16 cellular contexts compared by ENCODE assay signal in genomic region chr9:76018244-76018643, GRCh38.
A peak's percentile ranks its signal among the peaks of the same experiment; 100 is the strongest.
DNase-seq lines count a peak whose midpoint lies in the region; ATAC-seq and TF ChIP-seq lines count a peak whose summit lies in the region.
"Had no signal": no experiment of that assay in that cellular context is flagged by ENCODE, and none has a peak within 500 bp of the region (broad histone marks: within the 10 kb centered on the region; RNA-seq: fewer than 3 reads in every experiment).

No MANE protein-coding gene starts in this region.

- peak; percentile 12 for ATAC-seq in activated T-helper 17 cell treated with anti-CD3 and anti-CD28 coated beads, Interleukin-2, amount 50 U/mL, for 72 hours (replicated peaks)
- no peak for ATAC-seq in GM19035 (IDR thresholded peaks at IDR 0.05; ENCODE audit: unreplicated experiment)

- H3K23ac ChIP-seq in mesendoderm (ENCODE audit: low read length) = no peak overlapping the region

- no peak overlapping the region for H2AK5ac ChIP-seq in mesendoderm (ENCODE audit: low read length)

- H3K36me3 Mint-ChIP-seq in activated naive CD4-positive, alpha-beta T cell treated with anti-CD3 and anti-CD28 coated beads, Interleukin-2, amount 10 ng/mL, durations not matched to agents 7 days and 5 days = peaks cover 6% of the 10 kb centered on the region
- no peaks in the 10 kb centered on the region for H3K36me3 Mint-ChIP-seq in activated T-helper 17 cell treated with anti-CD3 and anti-CD28 coated beads, Interleukin-2, amount 50 U/mL, for 72 hours (ENCODE audit: low read depth)
- H3K36me3 Mint-ChIP-seq in nephron progenitor cell (ENCODE audit: low read depth) = peaks cover 53% of the 10 kb centered on the region

- H3K9me3 Mint-ChIP-seq in activated naive CD4-positive, alpha-beta T cell treated with anti-CD3 and anti-CD28 coated beads, Interleukin-2, amount 10 ng/mL, durations not matched to agents 7 days and 5 days = peaks cover 3% of the 10 kb centered on the region
- peaks cover 4% of the 10 kb centered on the region for H3K9me3 Mint-ChIP-seq in activated T-helper 17 cell treated with anti-CD3 and anti-CD28 coated beads, Interleukin-2, amount 50 U/mL, for 72 hours
- no peaks in the 10 kb centered on the region for H3K9me3 Mint-ChIP-seq in nephron progenitor cell
- H3K9me3 Mint-ChIP-seq: H9 had no signal

- H3K79me2 ChIP-seq in mesendoderm (ENCODE audit: control insufficient read depth, insufficient read depth, low read length) = no peaks in the 10 kb centered on the region

- H4K8ac ChIP-seq in mesendoderm (ENCODE audit: low read depth, low read length) = no peak overlapping the region

- H2BK5ac ChIP-seq in mesendoderm (ENCODE audit: low read length) = no peak overlapping the region

- H3K4me3 Mint-ChIP-seq in activated naive CD4-positive, alpha-beta T cell treated with anti-CD3 and anti-CD28 coated beads, Interleukin-2, amount 10 ng/mL, durations not matched to agents 7 days and 5 days = peak overlapping the region; percentile 0
- no peak overlapping the region for H3K4me3 Mint-ChIP-seq in activated T-helper 17 cell treated with anti-CD3 and anti-CD28 coated beads, Interleukin-2, amount 50 U/mL, for 72 hours
- no peak overlapping the region for H3K4me3 Mint-ChIP-seq in nephron progenitor cell
- H3K4me3 Mint-ChIP-seq: activated CD8-positive, alpha-beta T cell treated with anti-CD3 and anti-CD28 coated beads, Interleukin-2, amount 10 ng/mL, durations not matched to agents 7 days and 5 days; H9 had no signal

- H3K27ac Mint-ChIP-seq in activated naive CD4-positive, alpha-beta T cell treated with anti-CD3 and anti-CD28 coated beads, Interleukin-2, amount 10 ng/mL, durations not matched to agents 7 days and 5 days = peak overlapping the region; percentile 47
- H3K27ac Mint-ChIP-seq in activated T-helper 17 cell treated with anti-CD3 and anti-CD28 coated beads, Interleukin-2, amount 50 U/mL, for 72 hours = peak overlapping the region; percentile 53
- H3K27ac Mint-ChIP-seq in nephron progenitor cell = no peak overlapping the region
- H3K27ac Mint-ChIP-seq: activated CD8-positive, alpha-beta T cell treated with anti-CD3 and anti-CD28 coated beads, Interleukin-2, amount 10 ng/mL, durations not matched to agents 7 days and 5 days; H9 had no signal

- H3K4me3 ChIP-seq in mesendoderm (ENCODE audit: low read length) = no peak overlapping the region
- H3K4me3 ChIP-seq: BLaER1 treated with 17β-estradiol and CSF1 and Interleukin-3, amounts not matched to agents 10 nM and 100 nM; SJSA1 had no signal

- TF ChIP-seq CTCF in nephron progenitor cell (IDR thresholded peaks at IDR 0.05) = no peak

- no peaks in the 10 kb centered on the region for H3K27me3 Mint-ChIP-seq in activated naive CD4-positive, alpha-beta T cell treated with anti-CD3 and anti-CD28 coated beads, Interleukin-2, amount 10 ng/mL, durations not matched to agents 7 days and 5 days
- H3K27me3 Mint-ChIP-seq in activated T-helper 17 cell treated with anti-CD3 and anti-CD28 coated beads, Interleukin-2, amount 50 U/mL, for 72 hours = no peaks in the 10 kb centered on the region
- H3K27me3 Mint-ChIP-seq in nephron progenitor cell (ENCODE audit: low read depth, poor library complexity) = no peaks in the 10 kb centered on the region
- H3K27me3 Mint-ChIP-seq: activated naive CD4-positive, alpha-beta T cell treated with anti-CD3 and anti-CD28 coated beads, Interleukin-2, amount 50 U/mL, for 24 hours had no signal

- no peak for DNase-seq in activated naive CD4-positive, alpha-beta T cell treated with anti-CD3 and anti-CD28 coated beads, Interleukin-2, amount 10 ng/mL, durations not matched to agents 7 days and 5 days
- no peak for DNase-seq in activated naive CD4-positive, alpha-beta T cell (lab: John Stamatoyannopoulos, UW)
- DNase-seq in mesendoderm = no peak
- DNase-seq in AML-193 (lab: John Stamatoyannopoulos, UW) = no peak
- no peak for DNase-seq in nephron progenitor cell
- DNase-seq: activated CD8-positive, alpha-beta T cell treated with anti-CD3 and anti-CD28 coated beads, Interleukin-2, amount 10 ng/mL, durations not matched to agents 7 days and 5 days; caudate nucleus; H9; mammary epithelial cell; NCI-H69 had no signal

- no peak overlapping the region for H3K4ac ChIP-seq in mesendoderm (ENCODE audit: low read depth, low read length)

- WGBS in mesendoderm (ENCODE audit: extremely low coverage, insufficient coverage, low lambda C conversion rate) = no CpG with 5 or more reads among the region's 12 CpGs

- H3K4me1 Mint-ChIP-seq in activated naive CD4-positive, alpha-beta T cell treated with anti-CD3 and anti-CD28 coated beads, Interleukin-2, amount 10 ng/mL, durations not matched to agents 7 days and 5 days = peaks cover 61% of the 10 kb centered on the region
- H3K4me1 Mint-ChIP-seq in activated T-helper 17 cell treated with anti-CD3 and anti-CD28 coated beads, Interleukin-2, amount 50 U/mL, for 72 hours = peaks cover 17% of the 10 kb centered on the region
- peaks cover 30% of the 10 kb centered on the region for H3K4me1 Mint-ChIP-seq in nephron progenitor cell

- H3K9ac ChIP-seq in mesendoderm (ENCODE audit: low read length) = no peak overlapping the region
- H3K9ac ChIP-seq: BLaER1 treated with 17β-estradiol and CSF1 and Interleukin-3, amounts not matched to agents 10 nM and 100 nM; KMS-11 had no signal

- peak overlapping the region; percentile 24 for H3K18ac ChIP-seq in mesendoderm (ENCODE audit: low read length)

- CTCF ChIA-PET in activated naive CD4-positive, alpha-beta T cell treated with anti-CD3 and anti-CD28 coated beads, Interleukin-2, amount 10 ng/mL, durations not matched to agents 7 days and 5 days (lab: Charles Lee) = no interaction called here

- no peaks in the 10 kb centered on the region for H3K36me3 ChIP-seq in mesendoderm (ENCODE audit: control insufficient read depth, insufficient read depth, low read length)
- H3K36me3 ChIP-seq: BLaER1 treated with 17β-estradiol and CSF1 and Interleukin-3, amounts not matched to agents 10 nM and 100 nM; SJSA1 had no signal

- H2BK15ac ChIP-seq in mesendoderm (replicated peaks; ENCODE audit: low read depth) = no peak overlapping the region

- no peaks in the 10 kb centered on the region for H3K27me3 ChIP-seq in mesendoderm (ENCODE audit: insufficient read depth, low read length, poor library complexity)
- H3K27me3 ChIP-seq: BLaER1 treated with 17β-estradiol and CSF1 and Interleukin-3, amounts not matched to agents 10 nM and 100 nM; SJSA1 had no signal

- H3K79me1 ChIP-seq in mesendoderm (ENCODE audit: low read length) = no peaks in the 10 kb centered on the region

- H3K27ac ChIP-seq in mesendoderm (ENCODE audit: low read depth, low read length) = no peak overlapping the region
- H3K27ac ChIP-seq: BLaER1 treated with 17β-estradiol and CSF1 and Interleukin-3, amounts not matched to agents 10 nM and 100 nM; KMS-11; SJSA1 had no signal

- H3K4me2 ChIP-seq in mesendoderm (ENCODE audit: low read length) = no peak overlapping the region
- H3K4me2 ChIP-seq: BLaER1 treated with 17β-estradiol and CSF1 and Interleukin-3, amounts not matched to agents 10 nM and 100 nM; KMS-11 had no signal

- H3K4me1 ChIP-seq in mesendoderm (ENCODE audit: control insufficient read depth, low read depth, low read length) = peaks cover 2% of the 10 kb centered on the region

- no peak overlapping the region for H2BK120ac ChIP-seq in mesendoderm (ENCODE audit: low read depth, low read length)

- no peak overlapping the region for H3K56ac ChIP-seq in mesendoderm (ENCODE audit: low read length)

- no peak overlapping the region for H4K5ac ChIP-seq in mesendoderm (ENCODE audit: low read length)
